In the genomic region with DNA sequence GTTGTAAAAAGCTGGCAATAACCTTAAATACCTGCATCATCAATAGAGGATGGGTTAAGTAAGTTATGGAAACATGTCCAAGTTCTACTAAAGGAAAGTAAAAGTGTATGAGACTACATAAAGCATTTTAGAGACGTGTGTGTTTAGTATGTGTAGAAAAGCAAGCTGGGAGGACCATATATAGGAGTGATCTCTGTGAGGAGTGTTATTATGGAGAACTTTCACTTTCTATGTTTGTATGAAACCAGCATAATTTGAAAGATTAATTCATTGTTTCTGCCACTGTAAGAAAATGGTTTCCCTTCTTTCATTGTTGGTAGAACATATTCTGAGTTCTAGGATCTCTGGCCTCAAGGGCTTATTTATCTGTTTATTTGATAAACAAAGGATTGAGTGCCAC, we compare ENCODE assay signal across 14 cellular contexts. TPM values are rescaled to one million over a fixed set of nuclear protein-coding genes. Genes with fewer than 3 reads are reported as not detected.
DNase-seq lines count a peak whose midpoint lies in the region; ATAC-seq and TF ChIP-seq lines count a peak whose summit lies in the region.
"Had no signal": no experiment of that assay in that cellular context is flagged by ENCODE, and none has a peak within 500 bp of the region (broad histone marks: within the 10 kb centered on the region; RNA-seq: fewer than 3 reads in every experiment).

No MANE protein-coding gene starts in this region.

- POLR2A ChIA-PET in MCF 10A (lab: Yijun Ruan, JAX), result no interaction called here

- no peak overlapping the region for H2AK5ac ChIP-seq in mesenchymal stem cell (ENCODE audit: low read length, severe bottlenecking)

- H3K27ac ChIP-seq in breast epithelium (peak overlapping the region; percentile 56 to 70), SJSA1 (peak overlapping the region; percentile 64; the same call in 1 of the 2 replicates), transverse colon (peak overlapping the region; percentile 78 to 84 (median 80)), mesenchymal stem cell (ENCODE audit: low read length, poor library complexity, severe bottlenecking) (no peak overlapping the region)
- H3K27ac ChIP-seq: ovary had no signal

- no peaks in the 10 kb centered on the region for H3K9me3 ChIP-seq in breast epithelium
- H3K9me3 ChIP-seq in SJSA1 (replicated peaks), result no peaks in the 10 kb centered on the region
- H3K9me3 ChIP-seq in transverse colon, result no peaks in the 10 kb centered on the region
- H3K9me3 ChIP-seq in mesenchymal stem cell (ENCODE audit: control insufficient read depth, low read length), result no peaks in the 10 kb centered on the region
- H3K9me3 ChIP-seq: ovary had no signal

- no peaks in the 10 kb centered on the region for H3K27me3 ChIP-seq in breast epithelium
- no peaks in the 10 kb centered on the region for H3K27me3 ChIP-seq in SJSA1 (replicated peaks)
- H3K27me3 ChIP-seq in transverse colon, result no peaks in the 10 kb centered on the region
- H3K27me3 ChIP-seq in mesenchymal stem cell (ENCODE audit: control insufficient read depth in 1 of 2, insufficient read depth in 1 of 2, low read length in 2 of 2), result peaks cover 0 to 16% of the 10 kb centered on the region in 2 experiments
- H3K27me3 ChIP-seq: ovary had no signal

- no peak overlapping the region for H3K27ac Mint-ChIP-seq in MCF 10A (ENCODE audit: low read depth, unreplicated experiment)
- H3K27ac Mint-ChIP-seq: T-helper 1 cell treated with Interleukin-12 subunit alpha and Interleukin-12 subunit beta and Interleukin-4 antibody, amounts not matched to agents 30 μg/mL and 1 μg/mL, for 36 hours had no signal

- no peak overlapping the region for H2BK120ac ChIP-seq in mesenchymal stem cell (ENCODE audit: low read depth, low read length)

- H3K36me3 ChIP-seq in breast epithelium, result no peaks in the 10 kb centered on the region
- no peaks in the 10 kb centered on the region for H3K36me3 ChIP-seq in SJSA1
- peaks cover 0 to 6% (median 1%) of the 10 kb centered on the region in 4 donors for H3K36me3 ChIP-seq in transverse colon
- H3K36me3 ChIP-seq in mesenchymal stem cell (ENCODE audit: control insufficient read depth in 1 of 2, insufficient read depth in 2 of 2, low read depth in 1 of 2, low read length in 2 of 2), result no peaks in the 10 kb centered on the region
- H3K36me3 ChIP-seq: ovary had no signal

- no peak overlapping the region for H2AFZ ChIP-seq in mesenchymal stem cell (ENCODE audit: low read depth, low read length)

- no TSS peak for BruUV-seq in MCF 10A (replicated peaks; lab: Mats Ljungman, UMichigan)

- peak; percentile 56 for ATAC-seq in HG02759 (IDR thresholded peaks at IDR 0.05; ENCODE audit: unreplicated experiment)
- ATAC-seq: PC-3 had no signal

- H3K27me3 Mint-ChIP-seq in MCF 10A (ENCODE audit: insufficient read depth, unreplicated experiment), result peaks cover 12% of the 10 kb centered on the region

- H3K14ac ChIP-seq in mesenchymal stem cell (ENCODE audit: low read length in 2 of 2), result no peak overlapping the region

- no peak overlapping the region for H3K9ac ChIP-seq in mesenchymal stem cell (ENCODE audit: low read length)

- H2BK5ac ChIP-seq in mesenchymal stem cell (ENCODE audit: low read depth, low read length, poor library complexity, severe bottlenecking), result no peak overlapping the region

- CTCF ChIA-PET in MCF 10A (lab: Yijun Ruan, JAX), result no interaction called here

- H3K4me3 ChIP-seq in breast epithelium (no peak overlapping the region), SJSA1 (no peak overlapping the region), transverse colon (no peak overlapping the region), mesenchymal stem cell (ENCODE audit: insufficient read depth in 1 of 2, low read depth in 1 of 2, low read length in 2 of 2) (no peak overlapping the region)
- H3K4me3 ChIP-seq: ovary had no signal

- no peaks in the 10 kb centered on the region for H3K79me1 ChIP-seq in mesenchymal stem cell (replicated peaks; ENCODE audit: low read length, poor library complexity, severe bottlenecking)

- WGBS in transverse colon (ENCODE audit: low coverage in 1 of 2), 2 donors, result 0 to 2% methylated on average over 1 of the region's 1 CpG
- WGBS in mesenchymal stem cell, result 86% methylated on average over 1 of the region's 1 CpG

- H3K4me1 ChIP-seq in breast epithelium (no peaks in the 10 kb centered on the region), SJSA1 (replicated peaks) (peaks cover 62% of the 10 kb centered on the region), transverse colon (peaks cover 3 to 38% (median 23%) of the 10 kb centered on the region in 4 donors), mesenchymal stem cell (ENCODE audit: control insufficient read depth, insufficient read depth, low read depth, low read length) (peaks cover 6% of the 10 kb centered on the region)

- no peak overlapping the region for H3K4me3 Mint-ChIP-seq in MCF 10A (ENCODE audit: unreplicated experiment)
- H3K4me3 Mint-ChIP-seq: T-helper 1 cell treated with Interleukin-12 subunit alpha and Interleukin-12 subunit beta and Interleukin-4 antibody, amounts not matched to agents 30 μg/mL and 1 μg/mL, for 36 hours had no signal

- TF ChIP-seq EP300 in transverse colon (IDR thresholded peaks at IDR 0.05; ENCODE audit: low read depth), result no peak

- H3K36me3 Mint-ChIP-seq in MCF 10A (ENCODE audit: insufficient read depth, unreplicated experiment), result no peaks in the 10 kb centered on the region

- no peak overlapping the region for H4K91ac ChIP-seq in mesenchymal stem cell (ENCODE audit: low read length)

- H2BK15ac ChIP-seq in mesenchymal stem cell (ENCODE audit: low read depth, poor library complexity, severe bottlenecking), result no peak overlapping the region

- H3K23ac ChIP-seq in mesenchymal stem cell (ENCODE audit: low read length in 2 of 2), result no peak overlapping the region

- no peak overlapping the region for H2BK12ac ChIP-seq in mesenchymal stem cell (ENCODE audit: low read length in 2 of 2)

- no peaks in the 10 kb centered on the region for H3K9me3 Mint-ChIP-seq in MCF 10A (ENCODE audit: unreplicated experiment)
- H3K9me3 Mint-ChIP-seq: T-helper 1 cell treated with Interleukin-12 subunit alpha and Interleukin-12 subunit beta and Interleukin-4 antibody, amounts not matched to agents 30 μg/mL and 1 μg/mL, for 36 hours had no signal

- intact Hi-C loops in breast epithelium (cut with DNase I; ENCODE audit: low total_unique reads), result no loop called here
- intact Hi-C loops in MCF 10A (cut with micrococcal nuclease), result loop anchor here (2.0 to 5.0 kb wide), 4 partner anchors 19 to 63 kb away; partner anchors contain the start of gene PDLIM1
- intact Hi-C loops in transverse colon (cut with DNase I; ENCODE audit: low total_unique reads), result no loop called here

- no peak for DNase-seq in breast epithelium (ENCODE audit: low spot score in 2 of 2)
- no peak for DNase-seq in MCF 10A (ENCODE audit: unreplicated experiment)
- DNase-seq in SJSA1 (ENCODE audit: low read depth in 1 of 2, low spot score in 2 of 2), result no peak
- no peak for DNase-seq in transverse colon
- DNase-seq in DMS53 (lab: John Stamatoyannopoulos, UW), result no peak
- DNase-seq in activated T-cell treated with anti-CD3 and anti-CD28 coated beads, Interleukin-2, amount 50 U/mL, for 1 hour, result no peak
- DNase-seq in mesenchymal stem cell, result no peak
- DNase-seq: activated naive CD4-positive, alpha-beta T cell treated with anti-CD3 and anti-CD28 coated beads, Interleukin-2, amount 50 U/mL, for 16 hours; H7; mesendoderm; ovary; PC-3 had no signal

- no peak overlapping the region for H4K8ac ChIP-seq in mesenchymal stem cell (ENCODE audit: low read length)

- TF ChIP-seq POLR2A in breast epithelium (IDR thresholded peaks at IDR 0.05) (no peak), transverse colon (IDR thresholded peaks at IDR 0.05) (no peak)

- H3K4ac ChIP-seq in mesenchymal stem cell (ENCODE audit: low read depth in 1 of 2, low read length in 2 of 2), result no peak overlapping the region

- no peak overlapping the region for H3K18ac ChIP-seq in mesenchymal stem cell (ENCODE audit: low read depth in 1 of 2, low read length in 2 of 2)

- in situ Hi-C loops in transverse colon (cut with MboI; ENCODE audit: low pct_ligation_motif_present in 1 of 4, low pct_unique_long_range_greater_than_20kb in 1 of 4, low sequenced_read_pairs in 3 of 4), result no loop called here

- TF ChIP-seq CTCF in breast epithelium (IDR thresholded peaks at IDR 0.05) (no peak), MCF 10A (IDR thresholded peaks at IDR 0.05; ENCODE audit: unreplicated experiment) (no peak), transverse colon (IDR thresholded peaks at IDR 0.05) (no peak)

- H3K4me1 Mint-ChIP-seq in MCF 10A (ENCODE audit: insufficient read depth, unreplicated experiment), result peaks cover 27% of the 10 kb centered on the region

- no peak overlapping the region for H3K4me2 ChIP-seq in mesenchymal stem cell (ENCODE audit: low read length, poor library complexity, severe bottlenecking)

RNA-seq across cellular contexts. Expression of gene PDLIM1, which starts 19.2 kb away (rescaled TPM):
- total RNA-seq in breast epithelium (100 to 1,000 TPM in 1 of 3 donors, 10 to 100 TPM in 2; 80.8 to 143 (median 87.7) TPM), MCF 10A (2022) (74.6 and 98.1 TPM in 2 replicates), transverse colon (100 to 1,000 TPM; 201 to 259 (median 225) TPM)
- 45.5 and 55.6 TPM in 2 replicates for total RNA-seq in SJSA1 (2014; rRNA removed; shearing (Covaris generic))
- 537 TPM for polyA plus RNA-seq in mesenchymal stem cell (2013, experiment 1 of 2)
- polyA plus RNA-seq in mesenchymal stem cell (2013, experiment 2 of 2), result 536 TPM
